13 cellular contexts compared by ENCODE assay signal in the genomic region with DNA sequence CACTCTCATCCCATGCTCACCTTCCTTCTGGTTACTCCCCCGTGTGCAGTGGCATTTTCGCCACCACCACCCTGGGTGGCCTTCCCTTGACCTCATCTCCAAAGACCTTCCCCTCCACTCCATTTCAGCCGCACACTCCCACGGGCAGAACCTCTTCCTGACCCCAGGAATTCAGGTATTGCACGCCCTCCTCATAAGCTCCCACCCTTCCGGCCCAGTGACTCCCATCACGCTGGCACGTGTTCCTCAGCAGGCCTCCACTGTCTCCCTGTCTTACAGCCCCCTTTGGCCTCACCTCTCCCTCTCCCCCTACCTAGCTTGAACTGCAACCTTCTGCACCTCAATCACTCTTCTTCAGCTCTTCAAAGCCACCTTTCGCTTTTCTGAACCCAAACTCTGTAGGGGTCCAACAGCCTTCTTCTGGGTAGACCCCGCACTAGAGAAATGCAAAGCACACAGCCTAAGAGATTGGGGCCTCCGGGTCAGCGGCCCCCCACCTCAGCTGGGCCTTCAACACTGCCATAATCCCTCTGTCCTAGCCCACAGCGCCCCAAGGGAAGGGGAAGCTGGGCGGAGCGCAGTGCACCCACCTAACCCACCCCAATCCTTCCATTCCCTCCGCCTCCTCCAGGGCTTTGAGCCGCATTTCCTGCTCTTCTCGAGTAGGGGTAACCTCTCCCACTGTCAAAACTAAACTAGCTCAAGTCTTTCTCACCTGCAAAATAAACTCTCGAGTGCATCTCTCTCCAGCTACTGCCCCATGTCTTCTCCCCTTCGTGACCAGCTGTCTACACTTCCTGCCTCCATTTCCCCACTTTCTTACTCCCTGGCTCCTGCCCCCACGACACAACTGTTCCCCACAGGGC. TPM values are rescaled to one million over a fixed set of nuclear protein-coding genes. Genes with fewer than 3 reads are reported as not detected.
DNase-seq lines count a peak whose midpoint lies in the region; ATAC-seq, FAIRE-seq and TF ChIP-seq lines count a peak whose summit lies in the region.
"Had no signal": no experiment of that assay in that cellular context is flagged by ENCODE, and none has a peak within 500 bp of the region (broad histone marks: within the 10 kb centered on the region; RNA-seq: fewer than 3 reads in every experiment).

No MANE protein-coding gene starts in this region.

- H3K4me1 ChIP-seq in mammary epithelial cell (ENCODE audit: insufficient read depth, low read length), result peaks cover 12% of the 10 kb centered on the region
- H3K4me1 ChIP-seq in parathyroid adenoma, result no peaks in the 10 kb centered on the region

- H3K9me3 Mint-ChIP-seq in T-helper 2 cell treated with Interferon-gamma antibody and Interleukin-4, amounts not matched to agents 5 μg/mL and 100 μg/mL, for 36 hours, result no peaks in the 10 kb centered on the region

- no TSS peak for BruUV-seq in mammary epithelial cell (replicated peaks; lab: Mats Ljungman, UMichigan)

- 98% methylated on average over 18 of the region's 21 CpGs for WGBS in mammary epithelial cell (ENCODE audit: low coverage, missing lambda C conversion rate)

- in situ Hi-C loops in mammary epithelial cell (cut with MboI; ENCODE audit: low sequenced_read_pairs in 2 of 2), result no loop called here

- no peaks in the 10 kb centered on the region for H3K9me3 ChIP-seq in MG63
- H3K9me3 ChIP-seq in mammary epithelial cell (replicated peaks; ENCODE audit: insufficient read depth, low read length), result no peaks in the 10 kb centered on the region
- H3K9me3 ChIP-seq in parathyroid adenoma (ENCODE audit: control insufficient read depth, low read length), result no peaks in the 10 kb centered on the region
- H3K9me3 ChIP-seq: right atrium auricular region had no signal

- H3K36me3 Mint-ChIP-seq in T-helper 2 cell treated with Interferon-gamma antibody and Interleukin-4, amounts not matched to agents 5 μg/mL and 100 μg/mL, for 36 hours (ENCODE audit: low read depth), result peaks cover 12% of the 10 kb centered on the region

- H3K36me3 ChIP-seq in MG63, result peaks cover 16% of the 10 kb centered on the region
- no peaks in the 10 kb centered on the region for H3K36me3 ChIP-seq in mammary epithelial cell (ENCODE audit: insufficient read depth, low read length)
- no peaks in the 10 kb centered on the region for H3K36me3 ChIP-seq in parathyroid adenoma (ENCODE audit: control insufficient read depth, insufficient read depth, low read length)
- H3K36me3 ChIP-seq: right atrium auricular region had no signal

- H3K4me2 ChIP-seq in mammary epithelial cell (ENCODE audit: insufficient read depth, low read depth, low read length) (peak overlapping the region; percentile 97), parathyroid adenoma (ENCODE audit: low read length) (no peak overlapping the region)

- no peak for TF ChIP-seq CTCF in mammary epithelial cell (conservative IDR thresholded peaks at IDR 0.05 in 1 of 2, IDR thresholded peaks at IDR 0.05 in 1 of 2; ENCODE audit: extremely low read depth in 1 of 2, insufficient read depth in 1 of 2, low read depth in 1 of 2, low read length in 2 of 2)
- TF ChIP-seq CTCF in parathyroid adenoma (IDR thresholded peaks at IDR 0.05), result no peak

- peak overlapping the region; percentile 77 for H3K4me3 ChIP-seq in MG63
- no peak overlapping the region for H3K4me3 ChIP-seq in mammary epithelial cell (replicated peaks in 1 of 3; ENCODE audit: insufficient read depth in 1 of 3, low read depth in 2 of 3, low read length in 3 of 3)
- no peak overlapping the region for H3K4me3 ChIP-seq in parathyroid adenoma (ENCODE audit: low read depth, low read length)

- ATAC-seq in GM18511 (IDR thresholded peaks at IDR 0.05; ENCODE audit: unreplicated experiment), result no peak
- ATAC-seq in activated CD4-positive, CD25-positive, alpha-beta regulatory T cell treated with anti-CD3 and anti-CD28 coated beads, Interleukin-2, amount 50 U/mL, for 24 hours, result no peak

- H3K27me3 ChIP-seq in MG63 (no peaks in the 10 kb centered on the region), mammary epithelial cell (ENCODE audit: insufficient read depth, low read length) (no peaks in the 10 kb centered on the region), parathyroid adenoma (ENCODE audit: control insufficient read depth, insufficient read depth, low read length) (no peaks in the 10 kb centered on the region)
- H3K27me3 ChIP-seq: right atrium auricular region had no signal

- peak overlapping the region; percentile 94 for H3K4me3 Mint-ChIP-seq in T-helper 2 cell treated with Interferon-gamma antibody and Interleukin-4, amounts not matched to agents 5 μg/mL and 100 μg/mL, for 36 hours

- CTCF ChIA-PET in mammary epithelial cell (lab: Charles Lee; ENCODE audit: low non-redundant PET), result no interaction called here

- no peak for DNase-seq in T-helper 2 cell treated with Interferon-gamma antibody and Interleukin-4, amounts not matched to agents 5 μg/mL and 100 μg/mL, for 36 hours (ENCODE audit: low spot score)
- DNase-seq in T-helper 2 cell (no peak), MG63 (no peak), mammary epithelial cell (no peak), HTR-8/SVneo (ENCODE audit: insufficient read length, low spot score) (no peak)
- DNase-seq: kidney, NCI-H2029 had no signal

- H2AFZ ChIP-seq in mammary epithelial cell (ENCODE audit: low read depth, low read length) (no peak overlapping the region), parathyroid adenoma (peak overlapping the region; percentile 93)

- no peak overlapping the region for H3K9ac ChIP-seq in mammary epithelial cell (ENCODE audit: insufficient read depth, low read length)
- H3K9ac ChIP-seq in parathyroid adenoma, result no peak overlapping the region

- dilution Hi-C loops in mammary epithelial cell (cut with HindIII; ENCODE audit: low sequenced_read_pairs), result loop anchor here (5.0 kb wide), 2 partner anchors 40 to 415 kb away; no protein-coding TSS in a partner anchor

- no peaks in the 10 kb centered on the region for H4K20me1 ChIP-seq in mammary epithelial cell (ENCODE audit: insufficient read depth, low read length)

- peaks cover 7% of the 10 kb centered on the region for H3K27me3 Mint-ChIP-seq in T-helper 2 cell treated with Interferon-gamma antibody and Interleukin-4, amounts not matched to agents 5 μg/mL and 100 μg/mL, for 36 hours (ENCODE audit: low read depth)

- H3K27ac ChIP-seq in mammary epithelial cell (ENCODE audit: insufficient read depth, low read depth, low read length) (no peak overlapping the region), parathyroid adenoma (no peak overlapping the region)
- H3K27ac ChIP-seq: right atrium auricular region, SK-N-MC had no signal

- intact Hi-C loops in mammary epithelial cell (cut with micrococcal nuclease), result loop anchor here (5.0 to 10.0 kb wide), 2 partner anchors 65 to 273 kb away; a partner anchor contains a TSS

- H3K4me1 Mint-ChIP-seq in T-helper 2 cell treated with Interferon-gamma antibody and Interleukin-4, amounts not matched to agents 5 μg/mL and 100 μg/mL, for 36 hours (ENCODE audit: low read depth), result peaks cover 39% of the 10 kb centered on the region

- H3K79me2 ChIP-seq in mammary epithelial cell (ENCODE audit: insufficient read depth, low read length) (peaks cover 34% of the 10 kb centered on the region), parathyroid adenoma (no peaks in the 10 kb centered on the region)

- H3K27ac Mint-ChIP-seq in T-helper 2 cell treated with Interferon-gamma antibody and Interleukin-4, amounts not matched to agents 5 μg/mL and 100 μg/mL, for 36 hours, result peak overlapping the region; percentile 88

- FAIRE-seq in HTR-8/SVneo (lab: Jason Lieb, UNC), result no peak
- FAIRE-seq: kidney had no signal

RNA-seq across cellular contexts. Expression of a gene that starts 1.7 kb away (rescaled TPM):
- total RNA-seq in MG63 (2014; rRNA removed; shearing (Covaris generic); ENCODE audit: low replicate concordance), result 73.3 and 118 TPM in 2 replicates
- 10 to 100 TPM; 12.5 to 34.6 TPM for total RNA-seq in mammary epithelial cell
- polyA plus RNA-seq in mammary epithelial cell, result 58.9 TPM
- 159 TPM for polyA minus RNA-seq in mammary epithelial cell

RNA-seq across cellular contexts. Expression of a gene that starts 17.9 kb away (rescaled TPM):
- total RNA-seq in MG63 (2014; rRNA removed; shearing (Covaris generic); ENCODE audit: low replicate concordance), result 41.9 and 64.9 TPM in 2 replicates
- total RNA-seq in mammary epithelial cell, result 10 to 100 TPM; 22.0 to 26.1 TPM
- polyA plus RNA-seq in mammary epithelial cell, result 15.6 TPM
- polyA minus RNA-seq in mammary epithelial cell, result not detected

RNA-seq across cellular contexts. Expression of a gene that starts 18.2 kb away (rescaled TPM):
- 29.2 and 31.9 TPM in 2 replicates for total RNA-seq in MG63 (2014; rRNA removed; shearing (Covaris generic); ENCODE audit: low replicate concordance)
- 100 to 1,000 TPM; 103 to 108 TPM for total RNA-seq in mammary epithelial cell
- polyA plus RNA-seq in mammary epithelial cell, result 82.2 TPM
- 215 TPM for polyA minus RNA-seq in mammary epithelial cell

RNA-seq across cellular contexts. Expression of a gene that starts 40.0 kb away (rescaled TPM):
- 161 and 244 TPM in 2 replicates for total RNA-seq in MG63 (2014; rRNA removed; shearing (Covaris generic); ENCODE audit: low replicate concordance)
- total RNA-seq in mammary epithelial cell, result 10 to 100 TPM; 76.3 to 80.5 TPM
- polyA plus RNA-seq in mammary epithelial cell, result 99.9 TPM
- polyA minus RNA-seq in mammary epithelial cell, result 71.4 TPM

RNA-seq across cellular contexts. Expression of a gene that starts 47.7 kb away (rescaled TPM):
- total RNA-seq in MG63 (2014; rRNA removed; shearing (Covaris generic); ENCODE audit: low replicate concordance), result not detected in 2 replicates
- total RNA-seq in mammary epithelial cell, result not detected
- not detected for polyA plus RNA-seq in mammary epithelial cell
- polyA minus RNA-seq in mammary epithelial cell, result not detected
- total RNA-seq: kidney, right atrium auricular region had no signal
- polyA plus RNA-seq: AG04450 had no signal
